In genomic region chr14:103562385-103563088, GRCh38 we compare ENCODE assay signal across 1 cellular context.
TF ChIP-seq lines count a peak whose summit lies in the region.

BAG5 (minus strand) TSS chr14:103562657; CDS start chr14:103561164, 1,493 bp downstream.
COA8 (plus strand) TSS chr14:103562960; CDS start chr14:103563002, 42 bp downstream.

TF ChIP-seq in HepG2, 621 proteins besides CTCF, POLR2A, EP300 and RAD21 (continued from another document and continues in another):
- TF ChIP-seq HMGXB3 (CRISPR knock-in tag; IDR thresholded peaks at IDR 0.05; ENCODE audit: borderline replicate concordance) (peak; percentile 43; the same call in 1 of the 2 replicates), MAZ (IDR thresholded peaks at IDR 0.05; ENCODE audit: borderline replicate concordance, low read depth, low read length) (peak; percentile 16; the same call in 1 of the 2 replicates), MAZ (CRISPR knock-in tag; IDR thresholded peaks at IDR 0.05; ENCODE audit: low read depth) (peak; percentile 71; the same call in 1 of the 2 replicates), ZNF431 (CRISPR knock-in tag; IDR thresholded peaks at IDR 0.05; ENCODE audit: borderline replicate concordance, low read depth) (0 out of 2 replicates have a peak, but pooled peaks have one; percentile 34), ZNF34 (CRISPR knock-in tag; IDR thresholded peaks at IDR 0.05; ENCODE audit: borderline replicate concordance) (0 out of 2 replicates have a peak, but pooled peaks have one; percentile 11), PRMT3 (CRISPR knock-in tag; IDR thresholded peaks at IDR 0.05; ENCODE audit: borderline replicate concordance, low read depth) (peak; percentile 67), MXD4 (CRISPR knock-in tag; IDR thresholded peaks at IDR 0.05) (peak; percentile 49; the same call in 1 of the 2 replicates), NR2C2 (CRISPR knock-in tag; IDR thresholded peaks at IDR 0.05; ENCODE audit: borderline replicate concordance) (peak; percentile 82), PHF8 (CRISPR knock-in tag; IDR thresholded peaks at IDR 0.05) (peak; percentile 92), MAFF (IDR thresholded peaks at IDR 0.05; ENCODE audit: low read depth, low read length) (no peak), ZFP36 (IDR thresholded peaks at IDR 0.05; ENCODE audit: borderline replicate concordance, low read depth, low read length, partially characterized antibody) (no peak), NFKB2 (CRISPR knock-in tag; IDR thresholded peaks at IDR 0.05; ENCODE audit: borderline replicate concordance) (peak; percentile 58; the same call in 1 of the 2 replicates), KLF9 (CRISPR knock-in tag; IDR thresholded peaks at IDR 0.05; ENCODE audit: low read depth) (0 out of 2 replicates have a peak, but pooled peaks have one; percentile 58), HNRNPK (IDR thresholded peaks at IDR 0.05; ENCODE audit: low read depth, low read length, poor library complexity, severe bottlenecking) (peak; percentile 54), POLR2G (IDR thresholded peaks at IDR 0.05; ENCODE audit: low read depth, low read length) (peak; percentile 80), KDM5A (IDR thresholded peaks at IDR 0.05; ENCODE audit: borderline replicate concordance, low read length) (peak; percentile 94; the same call in 1 of the 2 replicates), GABPB1 (CRISPR knock-in tag; IDR thresholded peaks at IDR 0.05) (peak; percentile 92), ZNF138 (CRISPR knock-in tag; IDR thresholded peaks at IDR 0.05; ENCODE audit: low read depth) (0 out of 2 replicates have a peak, but pooled peaks have one; percentile 71), TAF1 (CRISPR knock-in tag; IDR thresholded peaks at IDR 0.05) (peak; percentile 67), CREB1 (IDR thresholded peaks at IDR 0.05) (peak; percentile 53; the same call in 1 of the 2 replicates), CREB1 (CRISPR knock-in tag; IDR thresholded peaks at IDR 0.05) (no peak), SP1 (IDR thresholded peaks at IDR 0.05) (no peak), SP1 (CRISPR knock-in tag; IDR thresholded peaks at IDR 0.05) (peak; percentile 61), BRCA1 (CRISPR knock-in tag; IDR thresholded peaks at IDR 0.05) (0 out of 2 replicates have a peak, but pooled peaks have one; percentile 24), SKI (IDR thresholded peaks at IDR 0.05; ENCODE audit: partially characterized antibody) (peak; percentile 80), ZNF574 (CRISPR knock-in tag; IDR thresholded peaks at IDR 0.05) (peak; percentile 85), ZNF788 (CRISPR knock-in tag; IDR thresholded peaks at IDR 0.05; ENCODE audit: borderline replicate concordance) (peak; percentile 38), ZHX2 (IDR thresholded peaks at IDR 0.05; ENCODE audit: low read depth) (peak; percentile 36; the same call in 1 of the 2 replicates), ZHX2 (CRISPR knock-in tag; IDR thresholded peaks at IDR 0.05; ENCODE audit: borderline replicate concordance) (no peak), HBP1 (CRISPR knock-in tag; IDR thresholded peaks at IDR 0.05; ENCODE audit: low read depth) (0 out of 2 replicates have a peak, but pooled peaks have one; percentile 41), WIZ (CRISPR knock-in tag; IDR thresholded peaks at IDR 0.05) (no peak), EED (CRISPR knock-in tag; IDR thresholded peaks at IDR 0.05) (no peak; the same call in 1 of the 2 replicates), THRA (CRISPR knock-in tag; IDR thresholded peaks at IDR 0.05; ENCODE audit: borderline replicate concordance) (0 out of 2 replicates have a peak, but pooled peaks have one; percentile 61), HINFP (CRISPR knock-in tag; IDR thresholded peaks at IDR 0.05; ENCODE audit: low read depth) (0 out of 2 replicates have a peak, but pooled peaks have one; percentile 8), KDM5B (CRISPR knock-in tag; IDR thresholded peaks at IDR 0.05; ENCODE audit: borderline replicate concordance) (peak; percentile 24; the same call in 1 of the 2 replicates), PBX3 (CRISPR knock-in tag; IDR thresholded peaks at IDR 0.05; ENCODE audit: borderline replicate concordance) (0 out of 2 replicates have a peak, but pooled peaks have one; percentile 33), KMT2B (CRISPR knock-in tag; IDR thresholded peaks at IDR 0.05) (peak; percentile 90), ZBTB44 (CRISPR knock-in tag; IDR thresholded peaks at IDR 0.05) (no peak)
